ENCODE assay signal across 8 cellular contexts in the genomic region with DNA sequence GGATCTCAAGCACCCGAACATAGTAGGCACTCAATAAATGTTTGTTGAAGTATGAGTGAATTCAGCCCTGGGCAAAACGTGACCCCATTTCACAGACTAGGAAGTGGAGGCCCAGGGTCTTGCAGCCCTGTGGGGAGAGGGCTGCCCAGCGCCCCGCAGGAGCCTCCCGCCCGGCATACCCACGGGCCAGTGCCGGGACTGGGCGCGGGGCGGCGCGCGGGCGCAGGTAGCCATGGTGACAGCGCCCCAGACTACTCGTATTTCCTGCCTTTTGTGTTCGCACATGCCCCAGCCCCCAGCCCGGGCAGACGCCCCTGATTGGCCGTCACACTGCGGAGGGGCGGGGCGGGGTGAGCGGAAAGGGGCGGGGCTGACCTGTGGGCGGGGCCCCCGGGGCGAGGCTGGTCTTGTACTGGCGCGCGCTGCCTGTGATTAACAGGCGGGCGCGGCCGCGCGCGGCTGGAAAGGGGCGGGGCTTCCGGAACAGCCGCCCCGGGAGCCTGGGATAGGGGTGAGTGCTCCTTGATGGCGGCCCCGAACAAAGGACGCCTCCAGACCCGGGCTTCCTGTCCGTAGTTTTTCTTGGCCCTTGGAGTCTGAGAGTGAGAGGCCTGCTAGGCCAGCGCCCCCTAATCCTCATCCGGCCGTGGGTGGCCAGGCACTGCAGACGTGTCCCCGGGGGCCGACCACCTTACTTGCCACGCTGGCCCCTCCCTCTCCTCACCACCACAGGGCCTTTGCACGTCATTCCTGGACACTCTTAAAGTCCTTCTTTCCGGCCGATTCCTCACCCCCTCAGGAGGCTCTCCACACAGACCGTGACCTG.
DNase-seq lines count a peak whose midpoint lies in the region; ATAC-seq, FAIRE-seq and TF ChIP-seq lines count a peak whose summit lies in the region.

No MANE protein-coding gene starts in this region.

- H3K4me1 ChIP-seq in astrocyte (ENCODE audit: insufficient read depth, low read length) (peaks cover 31% of the 10 kb centered on the region), rectal smooth muscle tissue (ENCODE audit: control insufficient read depth, insufficient read depth, low read length) (peaks cover 21% of the 10 kb centered on the region), vagina (peaks cover 64% of the 10 kb centered on the region)

- peak overlapping the region; percentile 82 for H3K27ac ChIP-seq in astrocyte (ENCODE audit: low read depth, low read length)
- H3K27ac ChIP-seq in rectal smooth muscle tissue (ENCODE audit: low read depth, low read length) = peak overlapping the region; percentile 76
- peak overlapping the region; percentile 87 for H3K27ac ChIP-seq in vagina

- H3K27me3 Mint-ChIP-seq in T-helper 2 cell treated with Interferon-gamma antibody and Interleukin-4, amounts not matched to agents 5 μg/mL and 100 μg/mL, for 36 hours (ENCODE audit: low read depth) = no peaks in the 10 kb centered on the region
- H3K27me3 Mint-ChIP-seq in astrocyte (ENCODE audit: low read depth, unreplicated experiment) = no peaks in the 10 kb centered on the region

- peak overlapping the region; percentile 97 for H3K4me3 Mint-ChIP-seq in T-helper 2 cell treated with Interferon-gamma antibody and Interleukin-4, amounts not matched to agents 5 μg/mL and 100 μg/mL, for 36 hours
- H3K4me3 Mint-ChIP-seq in astrocyte (ENCODE audit: unreplicated experiment) = peak overlapping the region; percentile 75

- H3K9me3 ChIP-seq in astrocyte (ENCODE audit: insufficient read depth, low read depth, low read length) (no peaks in the 10 kb centered on the region), vagina (no peaks in the 10 kb centered on the region)

- intact Hi-C loops in vagina (cut with DNase I) = no loop called here

- DNase-seq in NCI-H1048 (lab: John Stamatoyannopoulos, UW) (peak; percentile 84), astrocyte (ENCODE audit: low read depth) (peak; percentile 85), hepatic stellate cell (ENCODE audit: low spot score) (peak; percentile 99), vagina (ENCODE audit: extremely low spot score in 2 of 2) (peak in 1 of 2 donors; percentile 98)
- DNase-seq in T-helper 2 cell treated with Interferon-gamma antibody and Interleukin-4, amounts not matched to agents 5 μg/mL and 100 μg/mL, for 36 hours (ENCODE audit: low spot score) = peak; percentile 96

- FAIRE-seq in astrocyte (lab: Jason Lieb, UNC) = no peak

- H3K36me3 ChIP-seq in astrocyte (ENCODE audit: insufficient read depth, low read length) (no peaks in the 10 kb centered on the region), rectal smooth muscle tissue (ENCODE audit: control insufficient read depth, insufficient read depth, low read length) (no peaks in the 10 kb centered on the region), vagina (no peaks in the 10 kb centered on the region)

- TF ChIP-seq POLR2A in vagina (IDR thresholded peaks at IDR 0.05) = peak in 1 of 2 donors; percentile 46

- H3K9ac ChIP-seq in astrocyte (ENCODE audit: low read length) (peak overlapping the region; percentile 73), rectal smooth muscle tissue (ENCODE audit: low read length) (no peak overlapping the region)

- H3K27me3 ChIP-seq in astrocyte (ENCODE audit: insufficient read depth, low read length) (no peaks in the 10 kb centered on the region), rectal smooth muscle tissue (ENCODE audit: control insufficient read depth, insufficient read depth, low read length) (no peaks in the 10 kb centered on the region), vagina (no peaks in the 10 kb centered on the region)

- peak; percentile 81 for ATAC-seq in HG02610 (IDR thresholded peaks at IDR 0.05; ENCODE audit: unreplicated experiment)

- H3K4me3 ChIP-seq in astrocyte (ENCODE audit: insufficient read depth, low read depth, low read length) (peak overlapping the region; percentile 57), rectal smooth muscle tissue (ENCODE audit: low read length) (peak overlapping the region; percentile 67), vagina (peak overlapping the region; percentile 47 to 63)

- peak overlapping the region; percentile 97 for H3K27ac Mint-ChIP-seq in T-helper 2 cell treated with Interferon-gamma antibody and Interleukin-4, amounts not matched to agents 5 μg/mL and 100 μg/mL, for 36 hours
- H3K27ac Mint-ChIP-seq in astrocyte (ENCODE audit: unreplicated experiment) = peak overlapping the region; percentile 95

- TF ChIP-seq CTCF in GM12873 (IDR thresholded peaks at IDR 0.05; ENCODE audit: insufficient read depth, low read depth, low read length, missing control alignments) (peak; percentile 41), astrocyte (IDR thresholded peaks at IDR 0.05; ENCODE audit: insufficient read depth, low read depth, low read length) (no peak), vagina (IDR thresholded peaks at IDR 0.05) (peak in 1 of 3 experiments; percentile 15)

- H3K36me3 Mint-ChIP-seq in T-helper 2 cell treated with Interferon-gamma antibody and Interleukin-4, amounts not matched to agents 5 μg/mL and 100 μg/mL, for 36 hours (ENCODE audit: low read depth) = peaks cover 2% of the 10 kb centered on the region
- H3K36me3 Mint-ChIP-seq in astrocyte (ENCODE audit: low read depth, unreplicated experiment) = peaks cover 3% of the 10 kb centered on the region

- no peaks in the 10 kb centered on the region for H3K9me3 Mint-ChIP-seq in T-helper 2 cell treated with Interferon-gamma antibody and Interleukin-4, amounts not matched to agents 5 μg/mL and 100 μg/mL, for 36 hours
- no peaks in the 10 kb centered on the region for H3K9me3 Mint-ChIP-seq in astrocyte (ENCODE audit: unreplicated experiment)

- peaks cover 36% of the 10 kb centered on the region for H3K4me1 Mint-ChIP-seq in T-helper 2 cell treated with Interferon-gamma antibody and Interleukin-4, amounts not matched to agents 5 μg/mL and 100 μg/mL, for 36 hours (ENCODE audit: low read depth)
- H3K4me1 Mint-ChIP-seq in astrocyte (ENCODE audit: low read depth, unreplicated experiment) = peaks cover 37% of the 10 kb centered on the region

- peak overlapping the region; percentile 85 for H3K4me2 ChIP-seq in astrocyte (ENCODE audit: low read length)

- H3K79me2 ChIP-seq in astrocyte (ENCODE audit: insufficient read depth, low read length) = peaks cover 89% of the 10 kb centered on the region

- peaks cover 50% of the 10 kb centered on the region for H4K20me1 ChIP-seq in astrocyte (ENCODE audit: insufficient read depth, low read length)

- peak overlapping the region; percentile 81 for H2AFZ ChIP-seq in astrocyte (ENCODE audit: low read depth, low read length)
